Comparison of ENCODE assay signal across 8 cellular contexts in the genomic region with DNA sequence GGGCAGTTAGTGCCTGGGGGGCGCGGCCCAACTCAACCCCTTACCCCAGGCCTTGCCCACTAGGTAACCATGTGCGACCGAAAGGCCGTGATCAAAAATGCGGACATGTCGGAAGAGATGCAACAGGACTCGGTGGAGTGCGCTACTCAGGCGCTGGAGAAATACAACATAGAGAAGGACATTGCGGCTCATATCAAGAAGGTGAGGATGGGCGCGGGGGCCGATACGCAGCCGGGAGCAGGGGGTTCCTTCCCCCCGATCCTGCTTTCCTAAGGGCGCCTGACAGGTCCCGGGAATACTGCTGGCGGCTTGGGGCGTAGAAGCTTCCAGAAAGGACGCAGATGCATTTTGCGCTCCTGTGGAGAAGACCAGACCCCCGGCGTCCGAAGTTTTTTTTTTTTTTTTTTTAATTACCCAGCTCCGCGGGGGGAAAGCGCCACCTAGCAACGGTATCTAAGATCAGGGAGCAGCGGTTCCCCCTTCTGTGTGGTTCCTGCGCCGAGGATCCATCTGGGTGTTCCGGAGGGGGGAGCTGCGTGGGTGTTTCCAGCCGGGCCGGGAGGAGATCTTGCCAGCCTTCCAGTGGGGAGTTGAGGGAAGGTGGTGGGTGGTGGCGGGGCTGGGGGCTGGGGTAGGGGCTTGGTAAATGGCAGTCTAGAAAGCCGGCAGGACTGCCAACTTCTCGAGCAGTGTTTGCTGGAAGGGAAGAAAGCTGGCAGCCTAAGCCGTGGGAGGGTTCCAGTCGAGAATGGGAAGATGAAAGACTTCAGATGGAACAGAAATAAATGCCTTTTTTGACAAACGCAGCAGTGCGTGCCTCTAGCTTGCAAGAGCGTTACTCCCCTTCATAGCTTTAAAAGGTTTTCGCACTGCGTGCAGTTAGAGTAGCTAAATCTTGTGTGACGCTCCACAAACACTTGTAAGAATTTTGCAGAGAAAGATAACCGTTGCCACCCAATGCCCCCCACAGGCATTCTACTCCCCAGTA. TPM values are rescaled to one million over a fixed set of nuclear protein-coding genes. Genes with fewer than 3 reads are reported as not detected.
DNase-seq lines count a peak whose midpoint lies in the region; ATAC-seq and FAIRE-seq lines count a peak whose summit lies in the region.

No MANE protein-coding gene starts in this region.

- FAIRE-seq in RCC 7860 (lab: Jason Lieb, UNC), result no peak

- H3K27ac ChIP-seq in temporal lobe (ENCODE audit: low read depth, low read length), result peak overlapping the region; percentile 93

- DNase-seq in SHP77 (lab: John Stamatoyannopoulos, UW), result peak; percentile 4 to 38
- no peak for DNase-seq in SHP77 treated with DMSO at 0.1 percent for 48 hours (lab: John Stamatoyannopoulos, UW)
- peak; percentile 13 for DNase-seq in RCC 7860 (ENCODE audit: low spot score)
- peak; percentile 52 for DNase-seq in activated naive CD4-positive, alpha-beta T cell treated with Interleukin-2 at 50 U/mL for 16 hours
- DNase-seq in germinal center (ENCODE audit: low spot score), result peak; percentile 76
- peak in 54 of 56 donors; percentile 29 to 89 (median 70) for DNase-seq in nucleus accumbens (lab: John Stamatoyannopoulos, UW)

- peak; percentile 18 for ATAC-seq in HG03095 (IDR thresholded peaks at IDR 0.05; ENCODE audit: unreplicated experiment)

RNA-seq across cellular contexts. Expression of a gene that starts 0.7 kb away (rescaled TPM):
- 220 TPM for total RNA-seq in temporal lobe

RNA-seq across cellular contexts. Expression of a gene that starts 27.1 kb away (rescaled TPM):
- 73.8 TPM for total RNA-seq in temporal lobe

RNA-seq across cellular contexts. Expression of a gene that starts 32.3 kb away (rescaled TPM):
- total RNA-seq in temporal lobe, result 27.5 TPM

RNA-seq across cellular contexts. Expression of a gene that starts 37.5 kb away (rescaled TPM):
- 116 TPM for total RNA-seq in temporal lobe

RNA-seq across cellular contexts. Expression of a gene that starts 50.4 kb away (rescaled TPM):
- 24.6 TPM for total RNA-seq in temporal lobe
